Comparison of ENCODE assay signal across 24 cellular contexts in genomic region chr15:99620178-99620577, GRCh38. TPM values are rescaled to one million over a fixed set of nuclear protein-coding genes. Genes with fewer than 3 reads are reported as not detected.
DNase-seq lines count a peak whose midpoint lies in the region; ATAC-seq and TF ChIP-seq lines count a peak whose summit lies in the region.
"Had no signal": no experiment of that assay in that cellular context is flagged by ENCODE, and none has a peak within 500 bp of the region (broad histone marks: within the 10 kb centered on the region; RNA-seq: fewer than 3 reads in every experiment).

No MANE protein-coding gene starts in this region.

- H3K27me3 ChIP-seq in left ventricle myocardium inferior (ENCODE audit: low read depth) (no peaks in the 10 kb centered on the region), hepatocyte (no peaks in the 10 kb centered on the region), smooth muscle cell (ENCODE audit: low read depth) (no peaks in the 10 kb centered on the region)
- H3K27me3 ChIP-seq: gastroesophageal sphincter had no signal

- H3K9ac ChIP-seq in smooth muscle cell (ENCODE audit: low read depth), result no peak overlapping the region

- H2AFZ ChIP-seq in hepatocyte, result no peak overlapping the region
- no peak overlapping the region for H2AFZ ChIP-seq in smooth muscle cell (ENCODE audit: low read depth)

- H3F3A ChIP-seq in smooth muscle cell (ENCODE audit: low read depth), result peaks cover 5% of the 10 kb centered on the region

- H3K36me3 Mint-ChIP-seq in nephron progenitor cell (ENCODE audit: low read depth), result peaks cover 40% of the 10 kb centered on the region

- ATAC-seq in Right ventricle myocardium inferior (no peak), HG03175 (IDR thresholded peaks at IDR 0.05; ENCODE audit: unreplicated experiment) (no peak)
- ATAC-seq: stimulated activated naive CD8-positive, alpha-beta T cell treated with anti-CD3 and anti-CD28 coated beads, Interleukin-15, Interleukin-2, amounts not matched to agents 100 U/mL and 50 U/mL, for 24 hours had no signal

- peaks cover 18% of the 10 kb centered on the region for H3K4me1 Mint-ChIP-seq in nephron progenitor cell

- H3K4me3 ChIP-seq in left ventricle myocardium inferior (no peak overlapping the region), hepatocyte (no peak overlapping the region), urinary bladder (ENCODE audit: low read depth, low read length) (no peak overlapping the region), smooth muscle cell (no peak overlapping the region)
- H3K4me3 ChIP-seq: gastroesophageal sphincter, thoracic aorta had no signal

- H3K36me3 ChIP-seq in left ventricle myocardium inferior (no peaks in the 10 kb centered on the region), hepatocyte (replicated peaks; ENCODE audit: insufficient read depth, low read depth) (no peaks in the 10 kb centered on the region), urinary bladder (ENCODE audit: insufficient read depth) (no peaks in the 10 kb centered on the region), smooth muscle cell (ENCODE audit: low read depth) (peaks cover 8% of the 10 kb centered on the region)
- H3K36me3 ChIP-seq: gastroesophageal sphincter, thoracic aorta had no signal

- H3K4me3 Mint-ChIP-seq in nephron progenitor cell, result no peak overlapping the region
- H3K4me3 Mint-ChIP-seq: activated naive CD8-positive, alpha-beta T cell treated with anti-CD3 and anti-CD28 coated beads, Interleukin-2, amount 10 ng/mL, durations not matched to agents 7 days and 5 days; CD8-positive, alpha-beta memory T cell; central memory CD8-positive, alpha-beta T cell; T-helper 2 cell treated with Interferon-gamma antibody and Interleukin-4, amounts not matched to agents 5 μg/mL and 100 μg/mL, for 36 hours had no signal

- intact Hi-C loops in left ventricle myocardium inferior (cut with micrococcal nuclease), result no loop called here
- intact Hi-C loops in Right ventricle myocardium inferior (cut with DNase I), result no loop called here

- H3K9me2 ChIP-seq in hepatocyte (replicated peaks; ENCODE audit: insufficient read depth), result no peaks in the 10 kb centered on the region

- H3K27ac ChIP-seq in left ventricle myocardium inferior (replicated peaks) (peak overlapping the region; percentile 7), hepatocyte (peak overlapping the region; percentile 33), urinary bladder (ENCODE audit: low read depth) (peak overlapping the region; percentile 23), smooth muscle cell (ENCODE audit: low read depth) (no peak overlapping the region)
- H3K27ac ChIP-seq: thoracic aorta had no signal

- H3K27ac Mint-ChIP-seq in nephron progenitor cell, result peak overlapping the region; percentile 65
- H3K27ac Mint-ChIP-seq: activated naive CD8-positive, alpha-beta T cell treated with anti-CD3 and anti-CD28 coated beads, Interleukin-2, amount 10 ng/mL, durations not matched to agents 7 days and 5 days; T-helper 2 cell treated with Interferon-gamma antibody and Interleukin-4, amounts not matched to agents 5 μg/mL and 100 μg/mL, for 36 hours had no signal

- H3K4me1 ChIP-seq in left ventricle myocardium inferior (peaks cover 64% of the 10 kb centered on the region), hepatocyte (ENCODE audit: insufficient read depth) (no peaks in the 10 kb centered on the region), urinary bladder (ENCODE audit: insufficient read depth) (no peaks in the 10 kb centered on the region), smooth muscle cell (ENCODE audit: low read depth) (peaks cover 10% of the 10 kb centered on the region)

- H3K9me3 ChIP-seq in left ventricle myocardium inferior (replicated peaks), result peaks cover 10% of the 10 kb centered on the region
- no peaks in the 10 kb centered on the region for H3K9me3 ChIP-seq in hepatocyte (ENCODE audit: low read depth)
- no peaks in the 10 kb centered on the region for H3K9me3 ChIP-seq in smooth muscle cell (replicated peaks; ENCODE audit: low read depth)
- H3K9me3 ChIP-seq: thoracic aorta had no signal

- no peak for TF ChIP-seq CTCF in left ventricle myocardium inferior (IDR thresholded peaks at IDR 0.05; ENCODE audit: borderline replicate concordance)
- TF ChIP-seq CTCF in hepatocyte (IDR thresholded peaks at IDR 0.05; ENCODE audit: poor library complexity), result no peak
- TF ChIP-seq CTCF in nephron progenitor cell (IDR thresholded peaks at IDR 0.05), result no peak
- no peak for TF ChIP-seq CTCF in smooth muscle cell (IDR thresholded peaks at IDR 0.05; ENCODE audit: borderline replicate concordance, insufficient read depth, poor library complexity, severe bottlenecking)

- H3K27me3 Mint-ChIP-seq in nephron progenitor cell (ENCODE audit: low read depth, poor library complexity), result no peaks in the 10 kb centered on the region
- H3K27me3 Mint-ChIP-seq: activated naive CD8-positive, alpha-beta T cell treated with anti-CD3 and anti-CD28 coated beads, Interleukin-2, amount 10 ng/mL, durations not matched to agents 7 days and 5 days; CD8-positive, alpha-beta memory T cell; central memory CD8-positive, alpha-beta T cell; progenitor cell of endocrine pancreas had no signal

- peak overlapping the region; percentile 10 for H3K4me2 ChIP-seq in hepatocyte
- no peak overlapping the region for H3K4me2 ChIP-seq in smooth muscle cell

- DNase-seq in left ventricle myocardium inferior (no peak), Right ventricle myocardium inferior (ENCODE audit: missing footprints) (no peak), hepatocyte (ENCODE audit: low spot score) (no peak), nephron progenitor cell (no peak), epidermal melanocyte (ENCODE audit: insufficient read length, low spot score) (no peak), smooth muscle cell (lab: John Stamatoyannopoulos, UW; ENCODE audit: unreplicated experiment) (no peak)
- DNase-seq: activated CD4-positive, alpha-beta T cell treated with anti-CD3 and anti-CD28 coated beads for 4 hours; activated gamma-delta T cell; activated naive CD8-positive, alpha-beta T cell treated with anti-CD3 and anti-CD28 coated beads, Interleukin-2, amount 10 ng/mL, durations not matched to agents 7 days and 5 days; activated T-cell treated with anti-CD3 and anti-CD28 coated beads, Interleukin-2, amount 50 U/mL, for 1 hour; CD8-positive, alpha-beta memory T cell; NCI-H1105 treated with DMSO at 0.1 percent for 48 hours; NCI-H2029 treated with DMSO at 0.1 percent for 48 hours; NCI-H2227 treated with DMSO at 0.1 percent for 48 hours; NCI-H69; SHP77; stimulated activated naive CD8-positive, alpha-beta T cell treated with anti-CD3 and anti-CD28 coated beads, Interleukin-15, Interleukin-2, amounts not matched to agents 100 U/mL and 50 U/mL, for 24 hours had no signal

- H4K20me1 ChIP-seq in hepatocyte (ENCODE audit: insufficient read depth, poor library complexity, severe bottlenecking), result peaks cover 32% of the 10 kb centered on the region
- H4K20me1 ChIP-seq in smooth muscle cell (ENCODE audit: low read depth), result peaks cover 72% of the 10 kb centered on the region

- peaks cover 25% of the 10 kb centered on the region for H3K9me3 Mint-ChIP-seq in nephron progenitor cell
- H3K9me3 Mint-ChIP-seq: central memory CD8-positive, alpha-beta T cell had no signal

- 61% methylated on average over 6 of the region's 6 CpGs for WGBS in hepatocyte (ENCODE audit: low lambda C conversion rate, missing lambda C conversion rate)
- WGBS in urinary bladder, result 73% methylated on average over 6 of the region's 6 CpGs
- 92% methylated on average over 6 of the region's 6 CpGs for WGBS in smooth muscle cell (ENCODE audit: low lambda C conversion rate)

- H3K79me2 ChIP-seq in hepatocyte, result peaks cover 97% of the 10 kb centered on the region
- H3K79me2 ChIP-seq in smooth muscle cell (ENCODE audit: low read depth), result peaks cover 98% of the 10 kb centered on the region

RNA-seq across cellular contexts. Expression of gene MEF2A, which starts 54.4 kb away (rescaled TPM):
- 152 TPM for total RNA-seq in left ventricle myocardium inferior
- 135 TPM for total RNA-seq in Right ventricle myocardium inferior
- total RNA-seq in hepatocyte, result 43.9 and 56.7 TPM in 2 replicates
- 18.0 and 20.4 TPM in 2 replicates for polyA plus RNA-seq in hepatocyte
- 85.1 TPM for total RNA-seq in urinary bladder
- 37.6 TPM for polyA plus RNA-seq in urinary bladder
- 61.1 and 75.8 TPM in 2 replicates for total RNA-seq in smooth muscle cell
- polyA plus RNA-seq in smooth muscle cell, result 12.3 and 21.7 TPM in 2 replicates
